In the genomic region with DNA sequence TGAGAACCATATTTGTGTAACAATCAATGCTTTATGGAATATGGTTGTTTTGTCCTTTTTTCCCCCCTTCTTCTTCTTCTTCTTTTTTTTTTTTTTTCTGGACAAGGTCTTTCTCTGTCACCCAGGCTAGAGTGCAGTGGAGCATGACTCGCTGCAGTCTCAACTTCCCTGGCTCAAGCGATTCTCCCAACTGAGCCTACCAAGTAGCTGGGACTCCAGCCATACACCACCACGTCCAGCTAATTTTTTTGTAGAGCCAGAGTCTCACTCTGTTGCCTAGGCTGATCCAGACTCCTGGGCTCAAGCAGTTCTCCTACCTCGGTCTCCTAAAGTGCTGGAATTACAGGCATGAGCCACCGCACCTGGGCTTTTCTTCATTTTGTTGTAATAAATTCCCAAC, we compare ENCODE assay signal across 19 cellular contexts.
DNase-seq lines count a peak whose midpoint lies in the region; ATAC-seq and TF ChIP-seq lines count a peak whose summit lies in the region.
"Had no signal": no experiment of that assay in that cellular context is flagged by ENCODE, and none has a peak within 500 bp of the region (broad histone marks: within the 10 kb centered on the region; RNA-seq: fewer than 3 reads in every experiment).

No MANE protein-coding gene starts in this region.

- no peak overlapping the region for H3K9ac ChIP-seq in IMR-90 (ENCODE audit: low read depth, low read length)

- POLR2A ChIA-PET in IMR-90 (lab: Charles Lee; ENCODE audit: unreplicated experiment): no interaction called here
- POLR2A ChIA-PET in activated CD4-positive, alpha-beta memory T cell treated with anti-CD3 and anti-CD28 coated beads for 36 hours (lab: Charles Lee): no interaction called here

- no peak for TF ChIP-seq RAD21 in IMR-90 (IDR thresholded peaks at IDR 0.05; ENCODE audit: low read length)

- H3K4me3 Mint-ChIP-seq in stimulated activated naive CD8-positive, alpha-beta T cell treated with anti-CD3 and anti-CD28 coated beads, Interleukin-15, amount 100 ng/mL, for 72 hours: no peak overlapping the region
- no peak overlapping the region for H3K4me3 Mint-ChIP-seq in activated CD4-positive, alpha-beta memory T cell treated with anti-CD3 and anti-CD28 coated beads for 36 hours

- WGBS in IMR-90 (ENCODE audit: extremely low coverage in 2 of 2, insufficient read length in 1 of 2), 2 experiments: no CpG with 5 or more reads among the region's 5 CpGs

- peaks cover 23 to 35% of the 10 kb centered on the region in 2 experiments for H3K79me1 ChIP-seq in IMR-90 (ENCODE audit: low read depth in 1 of 2, low read length in 2 of 2)

- intact Hi-C loops in IMR-90 (cut with micrococcal nuclease): no loop called here
- intact Hi-C loops in activated CD4-positive, alpha-beta memory T cell treated with anti-CD3 and anti-CD28 coated beads for 36 hours (cut with micrococcal nuclease): no loop called here

- CTCF ChIA-PET in IMR-90 (lab: Yijun Ruan, JAX): no interaction called here
- CTCF ChIA-PET in activated CD4-positive, alpha-beta memory T cell treated with anti-CD3 and anti-CD28 coated beads for 36 hours (lab: Charles Lee): no interaction called here

- H3K9me1 ChIP-seq in IMR-90 (ENCODE audit: insufficient read depth, low read length): peaks cover 2% of the 10 kb centered on the region; the same call in 1 of the 2 replicates

- no peak overlapping the region for H3K18ac ChIP-seq in IMR-90 (ENCODE audit: low read depth, low read length)

- H3K4ac ChIP-seq in IMR-90 (ENCODE audit: low read depth, low read length): no peak overlapping the region

- no peak overlapping the region for H3K27ac ChIP-seq in IMR-90 (ENCODE audit: insufficient read depth, low read length)
- H3K27ac ChIP-seq: Peyer's patch had no signal

- TF ChIP-seq CTCF in IMR-90 (conservative IDR thresholded peaks at IDR 0.05; ENCODE audit: low read depth, low read length) (no peak), omental fat pad (IDR thresholded peaks at IDR 0.05) (no peak)

- H3K9me3 Mint-ChIP-seq in stimulated activated naive CD8-positive, alpha-beta T cell treated with anti-CD3 and anti-CD28 coated beads, Interleukin-15, amount 100 ng/mL, for 72 hours: no peaks in the 10 kb centered on the region
- no peaks in the 10 kb centered on the region for H3K9me3 Mint-ChIP-seq in activated CD4-positive, alpha-beta memory T cell treated with anti-CD3 and anti-CD28 coated beads for 36 hours

- no peaks in the 10 kb centered on the region for H3K9me3 ChIP-seq in IMR-90 (ENCODE audit: control insufficient read depth, insufficient read depth, low read length)
- H3K9me3 ChIP-seq: BE2C, Peyer's patch had no signal

- no peaks in the 10 kb centered on the region for H3K4me1 Mint-ChIP-seq in stimulated activated naive CD8-positive, alpha-beta T cell treated with anti-CD3 and anti-CD28 coated beads, Interleukin-15, amount 100 ng/mL, for 72 hours
- H3K4me1 Mint-ChIP-seq in activated CD4-positive, alpha-beta memory T cell treated with anti-CD3 and anti-CD28 coated beads for 36 hours (ENCODE audit: low read depth): no peaks in the 10 kb centered on the region

- H3K56ac ChIP-seq in IMR-90 (ENCODE audit: extremely low read depth, insufficient read depth, low read length): no peak overlapping the region

- DNase-seq in EL (peak; percentile 26), IMR-90 (peak; percentile 27), hippocampal formation (lab: John Stamatoyannopoulos, UW) (peak; percentile 11 to 25), pons (ENCODE audit: low spot score) (peak; percentile 38), omental fat pad (ENCODE audit: low spot score) (no peak)
- no peak for DNase-seq in stimulated activated naive CD8-positive, alpha-beta T cell treated with anti-CD3 and anti-CD28 coated beads, Interleukin-15, amount 100 ng/mL, for 72 hours
- DNase-seq in activated CD4-positive, alpha-beta memory T cell treated with anti-CD3 and anti-CD28 coated beads for 36 hours: no peak
- DNase-seq: BE2C; NCI-H1105; NCI-H146; NCI-H2029; NCI-H2227 treated with DMSO at 0.1 percent for 48 hours; NCI-H510A treated with DMSO at 0.1 percent for 48 hours; NCI-H748 treated with DMSO at 0.1 percent for 48 hours; NK-92 treated with Interleukin-12 subunit alpha and Interleukin-12 subunit beta, amount 100 ng/mL, for 24 hours; Peyer's patch had no signal

- H4K91ac ChIP-seq in IMR-90 (ENCODE audit: insufficient read depth, low read depth, low read length): no peak overlapping the region

- no peak overlapping the region for H3K23ac ChIP-seq in IMR-90 (ENCODE audit: low read depth, low read length)

- H3K14ac ChIP-seq in IMR-90 (replicated peaks; ENCODE audit: low read depth, low read length): no peak overlapping the region

- H2BK20ac ChIP-seq in IMR-90 (ENCODE audit: low read depth, low read length): no peak overlapping the region

- peaks cover 2% of the 10 kb centered on the region for H3K36me3 ChIP-seq in IMR-90 (ENCODE audit: control insufficient read depth, insufficient read depth, low read length)
- H3K36me3 ChIP-seq: BE2C, Peyer's patch had no signal

- no peak overlapping the region for H2BK5ac ChIP-seq in IMR-90 (ENCODE audit: low read depth, low read length, poor library complexity, severe bottlenecking)

- BruUV-seq in IMR-90 (replicated peaks; lab: Mats Ljungman, UMichigan): no TSS peak

- H3K4me2 ChIP-seq in IMR-90 (ENCODE audit: low read depth, low read length): no peak overlapping the region

- no peak for TF ChIP-seq POLR2A in IMR-90 (IDR thresholded peaks at IDR 0.05; ENCODE audit: low read depth, low read length)

- no peaks in the 10 kb centered on the region for H3K27me3 ChIP-seq in IMR-90 (ENCODE audit: control insufficient read depth, insufficient read depth, low read length)
- H3K27me3 ChIP-seq: BE2C, Peyer's patch had no signal

- H4K5ac ChIP-seq in IMR-90 (ENCODE audit: low read depth, low read length): no peak overlapping the region

- dilution Hi-C loops in IMR-90 (cut with HindIII; ENCODE audit: low sequenced_read_pairs, unreplicated experiment): loop anchor here (25.0 kb wide), 1 partner anchor 141 kb away; no protein-coding TSS in a partner anchor

- no peaks in the 10 kb centered on the region for H4K20me1 ChIP-seq in IMR-90 (ENCODE audit: insufficient read depth, low read length)

- H2BK15ac ChIP-seq in IMR-90 (ENCODE audit: low read depth, low read length): no peak overlapping the region

- no peaks in the 10 kb centered on the region for H3K4me1 ChIP-seq in IMR-90 (ENCODE audit: control insufficient read depth, insufficient read depth, low read length)
- H3K4me1 ChIP-seq: BE2C, Peyer's patch had no signal

- no peaks in the 10 kb centered on the region for H3K27me3 Mint-ChIP-seq in stimulated activated naive CD8-positive, alpha-beta T cell treated with anti-CD3 and anti-CD28 coated beads, Interleukin-15, amount 100 ng/mL, for 72 hours
- peaks cover 1% of the 10 kb centered on the region for H3K27me3 Mint-ChIP-seq in activated CD4-positive, alpha-beta memory T cell treated with anti-CD3 and anti-CD28 coated beads for 36 hours

- H2AFZ ChIP-seq in IMR-90 (replicated peaks; ENCODE audit: low read length, poor library complexity): no peak overlapping the region

- no peaks in the 10 kb centered on the region for H3K36me3 Mint-ChIP-seq in activated CD4-positive, alpha-beta memory T cell treated with anti-CD3 and anti-CD28 coated beads for 36 hours

- in situ Hi-C loops in IMR-90 (cut with MboI; ENCODE audit: low sequenced_read_pairs): loop anchor here (25.0 kb wide), 1 partner anchor 1334 kb away; the partner anchor contains the start of gene FH

- no peak overlapping the region for H2AK9ac ChIP-seq in IMR-90 (replicated peaks; ENCODE audit: low read depth, low read length, poor library complexity)

- no peak overlapping the region for H3K4me3 ChIP-seq in IMR-90 (ENCODE audit: insufficient read depth, low read depth, low read length)
- H3K4me3 ChIP-seq: K562, Peyer's patch had no signal

- no peak overlapping the region for H4K8ac ChIP-seq in IMR-90 (ENCODE audit: low read depth in 2 of 2, low read length in 2 of 2)

- no peak overlapping the region for H2BK120ac ChIP-seq in IMR-90 (ENCODE audit: low read depth, low read length)

- H2AK5ac ChIP-seq in IMR-90 (ENCODE audit: low read depth, low read length): no peak overlapping the region

- H3K27ac Mint-ChIP-seq in stimulated activated naive CD8-positive, alpha-beta T cell treated with anti-CD3 and anti-CD28 coated beads, Interleukin-15, amount 100 ng/mL, for 72 hours: no peak overlapping the region
- no peak overlapping the region for H3K27ac Mint-ChIP-seq in activated CD4-positive, alpha-beta memory T cell treated with anti-CD3 and anti-CD28 coated beads for 36 hours

- no peak for ATAC-seq in IMR-90 (ENCODE audit: low read depth)
- no peak for ATAC-seq in stimulated activated naive CD8-positive, alpha-beta T cell treated with anti-CD3 and anti-CD28 coated beads, Interleukin-15, amount 100 ng/mL, for 72 hours
- no peak for ATAC-seq in omental fat pad (ENCODE audit: low FRiP score)
- no peak for ATAC-seq in HG03378 (IDR thresholded peaks at IDR 0.05; ENCODE audit: unreplicated experiment)
- ATAC-seq: K562, SK-N-SH treated with all-trans-retinoic acid at 6 μM for 48 hours had no signal

TF ChIP-seq in IMR-90, 13 proteins besides CTCF, POLR2A, EP300 and RAD21 (continues in another document):
- TF ChIP-seq CHD1 (IDR thresholded peaks at IDR 0.05; ENCODE audit: low read depth, low read length) (no peak), BHLHE40 (IDR thresholded peaks at IDR 0.05; ENCODE audit: low read depth, low read length) (no peak), MAZ (IDR thresholded peaks at IDR 0.05; ENCODE audit: borderline replicate concordance, low read depth, low read length) (no peak), ELK1 (IDR thresholded peaks at IDR 0.05; ENCODE audit: borderline replicate concordance, low read depth, low read length) (no peak), RFX5 (IDR thresholded peaks at IDR 0.05; ENCODE audit: low read depth, low read length) (no peak), NFE2L2 (IDR thresholded peaks at IDR 0.05; ENCODE audit: low read depth, low read length) (no peak), MXI1 (IDR thresholded peaks at IDR 0.05; ENCODE audit: borderline replicate concordance, low read depth, low read length) (no peak)

Comparison
In these comparisons a context has a peak if more than half of its experiments do, and no peak if none do; other contexts are left out.
1. DNase-seq: peak in EL (single experiment), IMR-90 (single experiment), hippocampal formation (2 of 2) and pons (single experiment); none in stimulated activated naive CD8-positive, alpha-beta T cell treated with anti-CD3 and anti-CD28 coated beads, Interleukin-15, amount 100 ng/mL, for 72 hours (0 of 2), activated CD4-positive, alpha-beta memory T cell treated with anti-CD3 and anti-CD28 coated beads for 36 hours (single experiment) and omental fat pad (single experiment).